10 cellular contexts compared by ENCODE assay signal in genomic region chr13:99967884-99968520, GRCh38. TPM values are rescaled to one million over a fixed set of nuclear protein-coding genes. Genes with fewer than 3 reads are reported as not detected.
DNase-seq lines count a peak whose midpoint lies in the region; ATAC-seq and TF ChIP-seq lines count a peak whose summit lies in the region.
"Had no signal": no experiment of that assay in that cellular context is flagged by ENCODE, and none has a peak within 500 bp of the region (broad histone marks: within the 10 kb centered on the region; RNA-seq: fewer than 3 reads in every experiment).

No MANE protein-coding gene starts in this region.

- H4K20me1 ChIP-seq in BLaER1: peaks cover 53% of the 10 kb centered on the region

- H3K36me3 ChIP-seq in BLaER1: no peaks in the 10 kb centered on the region
- peaks cover 19% of the 10 kb centered on the region for H3K36me3 ChIP-seq in HAP-1 (replicated peaks)

- ATAC-seq in central memory CD8-positive, alpha-beta T cell (replicated peaks; ENCODE audit: extremely low read depth, poor library complexity, severe bottlenecking): no peak
- no peak for ATAC-seq in foreskin keratinocyte

- 0 out of 2 replicates have a peak overlapping the region, but pooled peaks have one; percentile 23 for H3K4me3 ChIP-seq in BLaER1
- H3K4me3 ChIP-seq in HAP-1: peak overlapping the region; percentile 59

- H3K27me3 Mint-ChIP-seq in central memory CD8-positive, alpha-beta T cell: peaks cover 78% of the 10 kb centered on the region
- peaks cover 75% of the 10 kb centered on the region for H3K27me3 Mint-ChIP-seq in neural crest cell (ENCODE audit: low read depth)

- H3K9me3 ChIP-seq in BLaER1 (peaks cover 50% of the 10 kb centered on the region), HAP-1 (no peaks in the 10 kb centered on the region)

- DNase-seq in HAP-1 (ENCODE audit: low spot score in 2 of 2) (peak in 1 of 2 experiments; percentile 54), neural crest cell (ENCODE audit: low read depth, low spot score) (no peak), NCI-H2227 treated with DMSO at 0.1 percent for 48 hours (lab: John Stamatoyannopoulos, UW) (no peak), NCI-H1436 treated with DMSO at 0.1 percent for 48 hours (lab: John Stamatoyannopoulos, UW) (no peak), foreskin keratinocyte (no peak), NCI-H2107 (lab: John Stamatoyannopoulos, UW) (no peak)
- DNase-seq in central memory CD8-positive, alpha-beta T cell (ENCODE audit: low spot score in 2 of 2): no peak
- DNase-seq: left ventricle myocardium superior, SHP77 had no signal

- no peaks in the 10 kb centered on the region for H3K4me1 ChIP-seq in BLaER1
- H3K4me1 ChIP-seq in HAP-1: peaks cover 12% of the 10 kb centered on the region; the same call in 1 of the 2 replicates
- no peaks in the 10 kb centered on the region for H3K4me1 ChIP-seq in foreskin keratinocyte

- H3K36me3 Mint-ChIP-seq in central memory CD8-positive, alpha-beta T cell (ENCODE audit: insufficient read depth): peaks cover 29% of the 10 kb centered on the region
- H3K36me3 Mint-ChIP-seq in neural crest cell (ENCODE audit: low read depth): peaks cover 3% of the 10 kb centered on the region

- H3K27me3 ChIP-seq in BLaER1 (peaks cover 99% of the 10 kb centered on the region), HAP-1 (ENCODE audit: low read depth) (no peaks in the 10 kb centered on the region), foreskin keratinocyte (peaks cover 97% of the 10 kb centered on the region)

- no peak overlapping the region for H3K4me2 ChIP-seq in BLaER1

- peak overlapping the region; percentile 7 for H3K4me3 Mint-ChIP-seq in central memory CD8-positive, alpha-beta T cell
- peak overlapping the region; percentile 82 for H3K4me3 Mint-ChIP-seq in neural crest cell

- no peaks in the 10 kb centered on the region for H3K9me3 Mint-ChIP-seq in central memory CD8-positive, alpha-beta T cell
- no peaks in the 10 kb centered on the region for H3K9me3 Mint-ChIP-seq in neural crest cell

- H3K27ac ChIP-seq in BLaER1: no peak overlapping the region
- no peak overlapping the region for H3K27ac ChIP-seq in foreskin keratinocyte

- in situ Hi-C loops in HAP-1 (cut with MboI; ENCODE audit: low sequenced_read_pairs): no loop called here

- no peak overlapping the region for H3K9ac ChIP-seq in BLaER1

- H3K27ac Mint-ChIP-seq in central memory CD8-positive, alpha-beta T cell (ENCODE audit: low read depth): peak overlapping the region; percentile 81
- H3K27ac Mint-ChIP-seq in neural crest cell (ENCODE audit: unreplicated experiment): no peak overlapping the region

- peaks cover 28% of the 10 kb centered on the region for H3K4me1 Mint-ChIP-seq in central memory CD8-positive, alpha-beta T cell
- peaks cover 46% of the 10 kb centered on the region for H3K4me1 Mint-ChIP-seq in neural crest cell

- TF ChIP-seq CTCF in neural crest cell (conservative IDR thresholded peaks at IDR 0.05) (no peak), foreskin keratinocyte (conservative IDR thresholded peaks at IDR 0.05) (no peak)

RNA-seq across cellular contexts. Expression of gene ZIC5, which starts 3.6 kb away (rescaled TPM):
- 6.3 and 6.7 TPM in 2 replicates for total RNA-seq in neural crest cell
- not detected in 2 replicates for total RNA-seq in foreskin keratinocyte
- polyA plus RNA-seq in foreskin keratinocyte: not detected in 2 replicates
- total RNA-seq: left ventricle myocardium superior had no signal

RNA-seq across cellular contexts. Expression of gene ZIC2, which starts 13.6 kb away (rescaled TPM):
- total RNA-seq in neural crest cell (48.6 and 55.3 TPM in 2 replicates), foreskin keratinocyte (not detected in 2 replicates)
- not detected in 2 replicates for polyA plus RNA-seq in foreskin keratinocyte
- total RNA-seq: left ventricle myocardium superior had no signal

Comparison
In these comparisons a context has a peak if more than half of its experiments do, and no peak if none do; other contexts are left out.
1. RNA of gene ZIC2, which starts 13.6 kb away (total RNA-seq): 48.6 to 55.3 TPM in neural crest cell; not detected in foreskin keratinocyte; every median in the first group is over 10 times any median in the second.